1 cellular context compared by ENCODE assay signal in genomic region chr10:56360967-56361841, GRCh38.
TF ChIP-seq lines count a peak whose summit lies in the region.

Gene ZWINT (minus strand): TSS chr10:56361259. CDS start chr10:56361236, 23 bp downstream.

TF ChIP-seq in H1, 55 proteins besides CTCF, POLR2A, EP300 and RAD21 (continued from another document):
- TF ChIP-seq JUND (IDR thresholded peaks at IDR 0.05; ENCODE audit: low read length) (peak; percentile 4; the same call in 1 of the 2 replicates), SIN3A (conservative IDR thresholded peaks at IDR 0.05 in 1 of 2, IDR thresholded peaks at IDR 0.05 in 1 of 2; ENCODE audit: low read depth in 1 of 2, low read length in 2 of 2) (peak in 1 of 2 experiments; percentile 52; a peak in 2 of 4 replicates), SP1 (IDR thresholded peaks at IDR 0.05; ENCODE audit: low read depth, low read length) (peak; percentile 78), CHD7 (IDR thresholded peaks at IDR 0.05; ENCODE audit: insufficient replicate concordance, low read length) (no peak), TAF7 (optimal IDR thresholded peaks at IDR 0.05; ENCODE audit: borderline replicate concordance, low read depth, low read length) (peak; percentile 62), CEBPB (IDR thresholded peaks at IDR 0.05; ENCODE audit: low read depth, low read length) (no peak), E2F6 (IDR thresholded peaks at IDR 0.05) (peak; percentile 57), NANOG (IDR thresholded peaks at IDR 0.05; ENCODE audit: insufficient read depth, low read depth, low read length, poor library complexity, severe bottlenecking) (no peak), YY1 (IDR thresholded peaks at IDR 0.05; ENCODE audit: low read depth, low read length) (peak; percentile 91)
